ENCODE assay signal across 23 cellular contexts in the genomic region with DNA sequence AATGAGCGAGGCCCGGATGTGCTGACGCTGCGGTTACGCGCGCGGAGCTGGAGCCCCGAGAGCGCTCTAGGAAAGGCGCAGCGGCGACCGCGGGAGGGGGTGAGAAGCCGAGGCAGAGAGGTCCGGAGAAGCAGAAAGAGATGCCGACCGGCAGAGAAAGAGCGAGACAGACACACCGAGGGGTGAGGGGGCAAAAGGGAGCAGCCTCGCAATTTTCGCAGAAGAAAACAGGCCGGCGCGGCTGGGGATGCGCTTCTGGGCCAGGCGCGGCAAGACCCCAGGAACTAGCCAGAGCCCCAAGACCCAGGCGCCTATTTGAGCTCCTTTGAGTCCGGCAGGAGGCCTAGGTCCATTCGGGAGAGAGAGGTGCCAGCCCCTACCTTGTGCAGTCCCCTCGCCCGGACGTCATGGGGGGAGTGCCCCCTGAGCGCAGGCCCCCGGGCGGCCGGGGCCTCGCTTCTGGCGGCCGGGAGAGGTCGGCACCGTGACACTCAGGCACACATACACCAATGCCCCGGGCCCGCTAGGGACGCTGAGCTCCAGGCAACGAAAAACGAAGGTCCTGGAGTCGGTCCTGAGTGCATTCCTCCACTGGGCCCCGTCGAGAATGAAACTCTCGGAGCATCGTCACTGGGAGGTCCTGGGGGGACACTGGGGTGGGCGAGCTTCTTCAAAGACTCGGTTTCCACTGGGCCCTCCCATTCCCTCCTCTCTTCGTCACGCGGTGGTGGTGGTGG. TPM values are rescaled to one million over a fixed set of nuclear protein-coding genes. Genes with fewer than 3 reads are reported as not detected.
DNase-seq lines count a peak whose midpoint lies in the region; ATAC-seq, FAIRE-seq and TF ChIP-seq lines count a peak whose summit lies in the region.
"Had no signal": no experiment of that assay in that cellular context is flagged by ENCODE, and none has a peak within 500 bp of the region (broad histone marks: within the 10 kb centered on the region; RNA-seq: fewer than 3 reads in every experiment).

No MANE protein-coding gene starts in this region.

- no peak overlapping the region for H3K18ac ChIP-seq in H1 (ENCODE audit: extremely low read depth, low read length)

- in situ Hi-C loops in HepG2 (cut with HindIII; ENCODE audit: extremely low pct_ligation_motif_present, low pct_unique_long_range_greater_than_20kb): no loop called here

- H3K9me3 ChIP-seq in HepG2 (ENCODE audit: low read length): no peaks in the 10 kb centered on the region
- no peaks in the 10 kb centered on the region for H3K9me3 ChIP-seq in right lobe of liver
- no peaks in the 10 kb centered on the region; a peak in 1 of 4 replicates for H3K9me3 ChIP-seq in H1 (ENCODE audit: insufficient read depth in 2 of 2, low read depth in 1 of 2, low read length in 1 of 2)
- H3K9me3 ChIP-seq in neural progenitor cell (ENCODE audit: low read depth): no peaks in the 10 kb centered on the region
- H3K9me3 ChIP-seq: left lung, prostate gland had no signal

- H2AK5ac ChIP-seq in H1 (ENCODE audit: low read depth, low read length): 0 out of 2 replicates have a peak overlapping the region, but pooled peaks have one; percentile 39

- H3K23ac ChIP-seq in H1 (ENCODE audit: insufficient read length): no peak overlapping the region

- H2BK15ac ChIP-seq in H1 (ENCODE audit: low read length): 0 out of 2 replicates have a peak overlapping the region, but pooled peaks have one; percentile 29

- intact Hi-C loops in HepG2 (cut with micrococcal nuclease; ENCODE audit: unreplicated experiment): no loop called here
- intact Hi-C loops in right lobe of liver (cut with DNase I): no loop called here

- H3K9me3 Mint-ChIP-seq in neural progenitor cell: peaks cover under 1% of the 10 kb centered on the region

- CTCF ChIA-PET in HepG2 (lab: Yijun Ruan, JAX; ENCODE audit: low intra/inter-chr PET ratio, low total read pairs): no interaction called here
- CTCF ChIA-PET in H1 (lab: Charles Lee; ENCODE audit: partially characterized antibody): interaction anchor here (0.5 to 1.6 kb wide), 9 partner anchors 11 to 628 kb away, joined by 3 to 7 read pairs (median 3); no protein-coding TSS in a partner anchor

- no peaks in the 10 kb centered on the region for H3K4me1 ChIP-seq in HepG2 (ENCODE audit: insufficient read depth, low read length)
- no peaks in the 10 kb centered on the region for H3K4me1 ChIP-seq in right lobe of liver
- H3K4me1 ChIP-seq in H1 (replicated peaks in 1 of 4; ENCODE audit: control insufficient read depth in 3 of 4, insufficient read depth in 4 of 4, low read length in 3 of 4): peaks cover 3 to 43% (median 30%) of the 10 kb centered on the region in 4 experiments
- peaks cover 31% of the 10 kb centered on the region for H3K4me1 ChIP-seq in neural progenitor cell
- H3K4me1 ChIP-seq: prostate gland had no signal

- no peak for ATAC-seq in HepG2
- ATAC-seq in right lobe of liver: no peak
- no peak for ATAC-seq in GM21786 (IDR thresholded peaks at IDR 0.05; ENCODE audit: unreplicated experiment)
- ATAC-seq in HG03045 (IDR thresholded peaks at IDR 0.05; ENCODE audit: unreplicated experiment): no peak
- ATAC-seq: GM12878, left lung had no signal

- no peaks in the 10 kb centered on the region for H3K79me2 ChIP-seq in HepG2 (ENCODE audit: insufficient read depth, low read length)
- no peaks in the 10 kb centered on the region for H3K79me2 ChIP-seq in H1 (ENCODE audit: control insufficient read depth in 1 of 2, insufficient read depth in 2 of 2, low read length in 2 of 2)
- no peaks in the 10 kb centered on the region for H3K79me2 ChIP-seq in neural progenitor cell (ENCODE audit: low read depth)

- H3K4ac ChIP-seq in H1 (replicated peaks; ENCODE audit: insufficient read length, low read depth, low read length): no peak overlapping the region

- 46% methylated on average over 28 of the region's 59 CpGs for WGBS in HepG2 (ENCODE audit: low lambda C conversion rate)
- WGBS in right lobe of liver (ENCODE audit: insufficient coverage, low coverage, low lambda C conversion rate, missing lambda C conversion rate): 4% methylated on average over 27 of the region's 59 CpGs
- WGBS in H1 (ENCODE audit: extremely low coverage in 1 of 2, insufficient coverage in 1 of 2, insufficient read length in 1 of 2, insufficient replicate concordance in 2 of 2, low coverage in 1 of 2, low lambda C conversion rate in 2 of 2, missing lambda C conversion rate in 1 of 2), 2 experiments: 4% methylated on average over 53 of the region's 59 CpGs; no CpG with 5 or more reads in 1 of the 2 experiments

- peaks cover 75% of the 10 kb centered on the region for H3K27me3 Mint-ChIP-seq in neural progenitor cell (ENCODE audit: insufficient read depth, low read depth)

- H4K8ac ChIP-seq in H1 (ENCODE audit: extremely low read depth, insufficient read depth, low read length): peak overlapping the region; percentile 11; the same call in 1 of the 2 replicates

- no peak for TF ChIP-seq POLR2A in HepG2 (IDR thresholded peaks at IDR 0.05; ENCODE audit: insufficient read depth in 1 of 2, low read depth in 2 of 2, low read length in 2 of 2)
- no peak for TF ChIP-seq POLR2A in right lobe of liver (IDR thresholded peaks at IDR 0.05)
- TF ChIP-seq POLR2A in H1 (IDR thresholded peaks at IDR 0.05; ENCODE audit: control extremely low read depth in 1 of 2, low read depth in 2 of 2, low read length in 2 of 2): no peak

- H3K79me1 ChIP-seq in H1 (ENCODE audit: low read depth, low read length): no peaks in the 10 kb centered on the region

- H3K4me2 ChIP-seq in HepG2 (ENCODE audit: low read depth, low read length): no peak overlapping the region
- peak overlapping the region; percentile 61 to 72 for H3K4me2 ChIP-seq in H1 (ENCODE audit: insufficient read depth in 1 of 2, low read depth in 2 of 2, low read length in 2 of 2)
- H3K4me2 ChIP-seq in neural progenitor cell: peak overlapping the region; percentile 77

- no peaks in the 10 kb centered on the region; the same call in 1 of the 2 replicates for H3K23me2 ChIP-seq in H1 (ENCODE audit: low read depth, low read length)

- H3K4me1 Mint-ChIP-seq in neural progenitor cell: peaks cover 25% of the 10 kb centered on the region

- H3K27ac Mint-ChIP-seq in neural progenitor cell: no peak overlapping the region

- no peak overlapping the region for H4K91ac ChIP-seq in H1 (replicated peaks; ENCODE audit: insufficient read length, low read length)

- no peak overlapping the region for H2BK5ac ChIP-seq in H1 (ENCODE audit: low read depth, low read length)

- TF ChIP-seq RAD21 in HepG2 (CRISPR knock-in tag; IDR thresholded peaks at IDR 0.05): no peak
- no peak for TF ChIP-seq RAD21 in H1 (IDR thresholded peaks at IDR 0.05 in 1 of 2, conservative IDR thresholded peaks at IDR 0.05 in 1 of 2; ENCODE audit: low read depth in 2 of 2, low read length in 2 of 2)

- H3K56ac ChIP-seq in H1 (replicated peaks; ENCODE audit: insufficient read length, low read depth, low read length): no peak overlapping the region

- no TSS peak for BruUV-seq in HepG2 (replicated peaks; lab: Mats Ljungman, UMichigan)

- H3K9ac ChIP-seq in HepG2 (ENCODE audit: insufficient read depth, low read depth, low read length) (no peak overlapping the region), H1 (replicated peaks in 1 of 4; ENCODE audit: extremely low read depth in 1 of 4, low read depth in 3 of 4, low read length in 3 of 4) (no peak overlapping the region), neural progenitor cell (no peak overlapping the region)

- no peaks in the 10 kb centered on the region for H4K20me1 ChIP-seq in HepG2 (ENCODE audit: insufficient read depth, low read length)
- peaks cover 20 to 34% of the 10 kb centered on the region in 2 experiments for H4K20me1 ChIP-seq in H1 (replicated peaks in 1 of 2; ENCODE audit: control insufficient read depth in 1 of 2, insufficient read depth in 2 of 2, low read length in 2 of 2)
- peaks cover 80% of the 10 kb centered on the region for H4K20me1 ChIP-seq in neural progenitor cell (ENCODE audit: low read depth)

- H2BK12ac ChIP-seq in H1 (ENCODE audit: low read depth, low read length): no peak overlapping the region

- H2AFZ ChIP-seq in HepG2 (ENCODE audit: low read length) (no peak overlapping the region), H1 (ENCODE audit: low read length) (no peak overlapping the region), neural progenitor cell (replicated peaks) (peak overlapping the region; percentile 26)

- H3F3A ChIP-seq in neural progenitor cell (ENCODE audit: low read depth): peaks cover 6% of the 10 kb centered on the region

- H3K36me3 Mint-ChIP-seq in neural progenitor cell: no peaks in the 10 kb centered on the region

- no peak overlapping the region for H2BK120ac ChIP-seq in H1 (replicated peaks; ENCODE audit: low read depth, low read length)

- no peak overlapping the region for H3K14ac ChIP-seq in H1 (ENCODE audit: insufficient read length)

- no peak for DNase-seq in HepG2 (ENCODE audit: low spot score)
- no peak for DNase-seq in right lobe of liver
- no peak for DNase-seq in H1 (ENCODE audit: low read depth in 1 of 2, low spot score in 2 of 2)
- DNase-seq in neural progenitor cell (ENCODE audit: low spot score): peak; percentile 62
- no peak for DNase-seq in activated CD4-positive, CD25-positive, alpha-beta regulatory T cell (lab: John Stamatoyannopoulos, UW)
- no peak for DNase-seq in UCSD-AML1 (lab: John Stamatoyannopoulos, UW; ENCODE audit: unreplicated experiment)
- DNase-seq: activated CD4-positive, CD25-positive, alpha-beta regulatory T cell treated with anti-CD3 and anti-CD28 coated beads, Interleukin-2, amount 50 U/mL, for 72 hours; Calu3; effector memory CD4-positive, alpha-beta T cell; hippocampal formation; Karpas-422; NCI-H1105 treated with DMSO at 0.1 percent for 48 hours; NCI-H226; SHP77; stomach had no signal

- H3K4me3 ChIP-seq in HepG2 (replicated peaks in 1 of 3; ENCODE audit: insufficient read depth in 1 of 3, low read depth in 2 of 3, low read length in 3 of 3) (no peak overlapping the region), right lobe of liver (no peak overlapping the region), H1 (ENCODE audit: extremely low read depth in 1 of 4, insufficient read depth in 2 of 4, low read depth in 3 of 4, low read length in 4 of 4) (peak overlapping the region in 3 of 4 experiments; percentile 12 to 54 (median 26); a peak in 5 of 8 replicates), neural progenitor cell (peak overlapping the region; percentile 41)
- H3K4me3 ChIP-seq: GM12878, prostate gland had no signal

- H3K36me3 ChIP-seq in HepG2 (replicated peaks in 1 of 2; ENCODE audit: control insufficient read depth in 1 of 2, insufficient read depth in 2 of 2, low read length in 2 of 2) (no peaks in the 10 kb centered on the region), right lobe of liver (no peaks in the 10 kb centered on the region), H1 (ENCODE audit: control insufficient read depth in 2 of 4, insufficient read depth in 4 of 4, low read length in 3 of 4) (peaks cover 0 to 7% (median 0%) of the 10 kb centered on the region in 4 experiments; a peak in 1 of 8 replicates), neural progenitor cell (no peaks in the 10 kb centered on the region)
- H3K36me3 ChIP-seq: left lung, prostate gland, stomach had no signal

- FAIRE-seq in HepG2 (lab: Jason Lieb, UNC) (no peak), H1 (lab: Jason Lieb, UNC) (no peak)
- FAIRE-seq: G401.6, GM12878 had no signal

- H2BK20ac ChIP-seq in H1 (ENCODE audit: low read length): no peak overlapping the region

- TF ChIP-seq EP300 in HepG2 (IDR thresholded peaks at IDR 0.05; ENCODE audit: low read depth in 2 of 2, low read length in 2 of 2) (no peak), HepG2 (CRISPR knock-in tag; IDR thresholded peaks at IDR 0.05; ENCODE audit: borderline replicate concordance) (no peak), H1 (IDR thresholded peaks at IDR 0.05; ENCODE audit: borderline replicate concordance in 1 of 2, low read depth in 2 of 2, low read length in 2 of 2) (no peak)

- H3K27me3 ChIP-seq in HepG2 (ENCODE audit: control insufficient read depth in 1 of 2, insufficient read depth in 2 of 2, low read length in 2 of 2) (peaks cover 10 to 87% of the 10 kb centered on the region in 2 experiments; a peak in 4 of 5 replicates), right lobe of liver (peaks cover 21 to 35% of the 10 kb centered on the region in 2 donors), H1 (replicated peaks in 1 of 4; ENCODE audit: control insufficient read depth in 3 of 4, extremely low read depth in 1 of 4, insufficient read depth in 3 of 4, low read length in 3 of 4) (peaks cover 92 to 98% (median 96%) of the 10 kb centered on the region in 4 experiments), neural progenitor cell (peaks cover 100% of the 10 kb centered on the region)

- POLR2A ChIA-PET in HepG2 (lab: Yijun Ruan, JAX) (no interaction called here), H1 (lab: Charles Lee; ENCODE audit: partially characterized antibody) (interaction anchor here (1.7 kb wide), 1 partner anchor 9 kb away, joined by 6 read pairs; no protein-coding TSS in a partner anchor)

- H3K27ac ChIP-seq in HepG2 (ENCODE audit: extremely low read length, insufficient read depth, low read length) (no peak overlapping the region), right lobe of liver (no peak overlapping the region), H1 (ENCODE audit: low read depth, low read length) (no peak overlapping the region), neural progenitor cell (no peak overlapping the region)
- H3K27ac ChIP-seq: HL-60, left lung, prostate gland, stomach had no signal

- peak overlapping the region; percentile 74 for H3K4me3 Mint-ChIP-seq in neural progenitor cell

- TF ChIP-seq CTCF in HepG2 (CRISPR knock-in tag; IDR thresholded peaks at IDR 0.05) (no peak), right lobe of liver (IDR thresholded peaks at IDR 0.05) (no peak), H1 (IDR thresholded peaks at IDR 0.05; ENCODE audit: control extremely low read depth in 1 of 3, insufficient read depth in 1 of 3, low read depth in 1 of 3, low read length in 3 of 3) (no peak), neural progenitor cell (IDR thresholded peaks at IDR 0.05) (no peak)

- no peak overlapping the region for H4K5ac ChIP-seq in H1 (ENCODE audit: insufficient read length, low read depth, low read length)

RNA-seq across cellular contexts. Expression of a gene that starts 13.3 kb away (rescaled TPM):
- total RNA-seq in HepG2 (2016; rRNA removed; fragmentation: Illumina TruSeq; extraction: Trizol) (not detected in 2 replicates), right lobe of liver (not detected), neural progenitor cell (ENCODE audit: low replicate concordance) (0.19 TPM in 1 of 2 replicates, not detected in the other)
- total RNA-seq in HepG2 (2016; cell fraction: cytosol; rRNA removed; fragmentation: Illumina TruSeq; extraction: Trizol; ENCODE audit: low read depth): not detected in 2 replicates
- not detected in 2 replicates for total RNA-seq in HepG2 (2016; cell fraction: insoluble cytoplasmic fraction; rRNA removed; fragmentation: Illumina TruSeq; extraction: Trizol)
- not detected in 2 replicates for total RNA-seq in HepG2 (2016; cell fraction: membrane; rRNA removed; fragmentation: Illumina TruSeq; extraction: Trizol)
- not detected in 2 replicates for total RNA-seq in HepG2 (2016; cell fraction: nucleus; rRNA removed; fragmentation: Illumina TruSeq; extraction: Trizol)
- polyA plus RNA-seq in HepG2 (2011; rRNA removed) (not detected in 2 replicates), H1 (2011; rRNA removed) (0.08 TPM in 1 of 2 replicates, not detected in the other)
- polyA plus RNA-seq in HepG2 (2011; cell fraction: cytosol; rRNA removed): not detected in 2 replicates
- not detected in 2 replicates for polyA plus RNA-seq in HepG2 (2011; cell fraction: nucleus; rRNA removed)
- polyA plus RNA-seq in HepG2 (2012): not detected in 2 replicates
- not detected in 2 replicates for polyA plus RNA-seq in HepG2 (2016; cell fraction: cytosol; fragmentation: Illumina TruSeq; extraction: Trizol; ENCODE audit: low read depth)
- not detected in 2 replicates for polyA plus RNA-seq in HepG2 (2016; cell fraction: insoluble cytoplasmic fraction; fragmentation: Illumina TruSeq; extraction: Trizol; ENCODE audit: low read depth)
- polyA plus RNA-seq in HepG2 (2016; cell fraction: membrane; fragmentation: Illumina TruSeq; extraction: Trizol; ENCODE audit: low read depth): not detected in 2 replicates
- not detected in 2 replicates for polyA plus RNA-seq in HepG2 (2016; cell fraction: nucleus; fragmentation: Illumina TruSeq; extraction: Trizol; ENCODE audit: insufficient read depth, low read depth)
- not detected in 2 replicates for polyA minus RNA-seq in HepG2 (2011; rRNA and poly(A)+ RNA removed; ENCODE audit: low replicate concordance)
- not detected in 2 replicates for polyA minus RNA-seq in HepG2 (2011; cell fraction: cytosol; rRNA and poly(A)+ RNA removed)
- not detected in 2 replicates for polyA minus RNA-seq in HepG2 (2011; cell fraction: nucleus; rRNA and poly(A)+ RNA removed)
- 0.26 and 0.34 TPM in 2 replicates for total RNA-seq in H1 (2021; fragmentation: NEBNext Ultra II Directional; extraction: Animal tissue kit (Norgen Biotek cat#: 25700))
- polyA plus RNA-seq in H1 (2011; cell fraction: cytosol; rRNA removed): 0.10 TPM
- 0.07 TPM for polyA plus RNA-seq in H1 (2011; cell fraction: nucleus; rRNA removed)
- polyA plus RNA-seq in H1 (2012, experiment 1 of 2): not detected in 4 replicates
- not detected for polyA plus RNA-seq in H1 (2012, experiment 2 of 2)
- 0.18 TPM for polyA plus RNA-seq in H1 (2013, experiment 1 of 2)
- 0.06 TPM for polyA plus RNA-seq in H1 (2013, experiment 2 of 2)
- not detected in 2 replicates for polyA minus RNA-seq in H1 (2011; rRNA and poly(A)+ RNA removed)
- not detected for polyA minus RNA-seq in H1 (2011; cell fraction: cytosol; rRNA and poly(A)+ RNA removed)
- polyA minus RNA-seq in H1 (2011; cell fraction: nucleus; rRNA and poly(A)+ RNA removed): not detected
- total RNA-seq: Calu3; GM12878; left lung; T-helper 1 cell treated with Interleukin-12 subunit alpha and Interleukin-12 subunit beta and Interleukin-4 antibody, amounts not matched to agents 30 ng/mL and 1 ng/mL, for 36 hours had no signal
- polyA plus RNA-seq: GM12878, stomach had no signal

Comparison
In these comparisons a context has a peak if more than half of its experiments do, and no peak if none do; other contexts are left out.
1. H3K4me3 ChIP-seq: peak in H1 (3 of 4) and neural progenitor cell (single experiment); none in HepG2 (0 of 3) and right lobe of liver (0 of 3).